In the genomic region with DNA sequence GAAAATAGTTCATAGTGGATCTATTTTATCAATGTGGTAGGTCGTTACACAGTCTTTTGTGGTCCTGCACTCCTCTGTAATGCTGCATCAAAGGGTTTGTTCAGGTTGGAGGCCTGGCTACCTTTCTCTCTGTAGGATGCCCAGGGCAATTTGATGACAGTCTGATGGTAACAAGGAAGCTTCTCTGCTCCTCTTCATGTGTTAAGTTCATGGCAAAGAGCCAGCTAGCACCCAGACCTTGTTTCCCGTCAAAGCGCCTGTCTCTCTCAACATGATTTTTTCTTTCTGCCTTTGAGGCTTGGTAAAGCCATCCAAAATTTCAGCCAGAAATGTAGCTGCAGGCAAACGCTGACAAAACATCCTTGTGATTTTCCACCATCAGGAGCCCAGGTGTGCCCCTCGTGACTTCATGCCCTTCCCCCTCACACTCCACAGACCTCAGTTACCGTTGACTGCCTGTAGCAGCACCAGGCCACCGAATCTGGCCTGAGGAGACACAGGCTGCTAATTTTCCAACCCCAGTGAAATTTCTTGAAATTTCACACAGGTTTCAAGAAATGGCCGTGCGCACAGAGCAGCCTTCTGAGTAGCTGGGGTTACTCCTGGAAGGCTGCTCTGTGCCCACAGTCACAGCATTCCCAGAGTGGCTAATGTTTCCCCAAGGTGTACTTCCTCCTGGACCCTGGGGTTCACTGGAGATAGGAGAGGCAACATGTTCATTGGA, we compare ENCODE assay signal across 14 cellular contexts.
DNase-seq lines count a peak whose midpoint lies in the region; ATAC-seq lines count a peak whose summit lies in the region.
"Had no signal": no experiment of that assay in that cellular context is flagged by ENCODE, and none has a peak within 500 bp of the region (broad histone marks: within the 10 kb centered on the region; RNA-seq: fewer than 3 reads in every experiment).

No MANE protein-coding gene starts in this region.

- intact Hi-C loops in activated T-helper 2 cell treated with anti-CD3 and anti-CD28 coated beads, Interferon-gamma antibody, Interleukin-2, Interleukin-4, amounts not matched to agents 10 μg/mL and 5 μg/mL and 100 μg/mL, durations not matched to agents 14 hours and 24 hours and 36 hours (cut with micrococcal nuclease): no loop called here

- no peaks in the 10 kb centered on the region for H3K9me3 Mint-ChIP-seq in activated T-helper 2 cell treated with anti-CD3 and anti-CD28 coated beads, Interferon-gamma antibody, Interleukin-2, Interleukin-4, amounts not matched to agents 10 μg/mL and 5 μg/mL and 100 μg/mL, durations not matched to agents 14 hours and 24 hours and 36 hours

- no peaks in the 10 kb centered on the region for H3K36me3 Mint-ChIP-seq in activated T-helper 2 cell treated with anti-CD3 and anti-CD28 coated beads, Interferon-gamma antibody, Interleukin-2, Interleukin-4, amounts not matched to agents 10 μg/mL and 5 μg/mL and 100 μg/mL, durations not matched to agents 14 hours and 24 hours and 36 hours (ENCODE audit: low read depth)

- DNase-seq in activated T-helper 2 cell treated with anti-CD3 and anti-CD28 coated beads, Interferon-gamma antibody, Interleukin-2, Interleukin-4, amounts not matched to agents 10 μg/mL and 5 μg/mL and 100 μg/mL, durations not matched to agents 14 hours and 24 hours and 36 hours (ENCODE audit: low spot score): no peak
- DNase-seq in GOT3 (lab: John Stamatoyannopoulos, UW): no peak
- DNase-seq in activated CD4-positive, alpha-beta T cell treated with anti-CD3 and anti-CD28 coated beads for 1 hour: no peak
- DNase-seq in NCI-H2107 treated with DMSO at 0.1 percent for 48 hours (lab: John Stamatoyannopoulos, UW; ENCODE audit: unreplicated experiment): no peak
- DNase-seq: activated T-cell treated with anti-CD3 and anti-CD28 coated beads, Interleukin-2, amount 50 U/mL, for 48 hours; colonic mucosa; hippocampal formation; NCI-H2107; stimulated activated CD4-positive, alpha-beta T cell treated with anti-CD3 and anti-CD28 coated beads, Interleukin-4, amount 100 ng/mL, for 1 hour had no signal

- no peak overlapping the region for H3K4me3 Mint-ChIP-seq in activated T-helper 2 cell treated with anti-CD3 and anti-CD28 coated beads, Interferon-gamma antibody, Interleukin-2, Interleukin-4, amounts not matched to agents 10 μg/mL and 5 μg/mL and 100 μg/mL, durations not matched to agents 14 hours and 24 hours and 36 hours (ENCODE audit: low read depth)
- H3K4me3 Mint-ChIP-seq: nephron had no signal

- ATAC-seq in GM18861 (IDR thresholded peaks at IDR 0.05; ENCODE audit: unreplicated experiment) (peak; percentile 56), GM21529 (IDR thresholded peaks at IDR 0.05; ENCODE audit: unreplicated experiment) (peak; percentile 68), HG03135 (IDR thresholded peaks at IDR 0.05; ENCODE audit: unreplicated experiment) (peak; percentile 76), esophagus mucosa (peak; percentile 13)

- H3K4me1 Mint-ChIP-seq in activated T-helper 2 cell treated with anti-CD3 and anti-CD28 coated beads, Interferon-gamma antibody, Interleukin-2, Interleukin-4, amounts not matched to agents 10 μg/mL and 5 μg/mL and 100 μg/mL, durations not matched to agents 14 hours and 24 hours and 36 hours (ENCODE audit: low read depth): peaks cover 4% of the 10 kb centered on the region

- peaks cover 16% of the 10 kb centered on the region for H3K27me3 Mint-ChIP-seq in activated T-helper 2 cell treated with anti-CD3 and anti-CD28 coated beads, Interferon-gamma antibody, Interleukin-2, Interleukin-4, amounts not matched to agents 10 μg/mL and 5 μg/mL and 100 μg/mL, durations not matched to agents 14 hours and 24 hours and 36 hours (ENCODE audit: low read depth)

- H3K27ac Mint-ChIP-seq in activated T-helper 2 cell treated with anti-CD3 and anti-CD28 coated beads, Interferon-gamma antibody, Interleukin-2, Interleukin-4, amounts not matched to agents 10 μg/mL and 5 μg/mL and 100 μg/mL, durations not matched to agents 14 hours and 24 hours and 36 hours: no peak overlapping the region

Comparison
In these comparisons a context has a peak if more than half of its experiments do, and no peak if none do; other contexts are left out.
1. ATAC-seq: peak in every context shown above with its lines; median percentile 76 in HG03135; 68 in GM21529; 56 in GM18861; 13 in esophagus mucosa.